In the genomic region with DNA sequence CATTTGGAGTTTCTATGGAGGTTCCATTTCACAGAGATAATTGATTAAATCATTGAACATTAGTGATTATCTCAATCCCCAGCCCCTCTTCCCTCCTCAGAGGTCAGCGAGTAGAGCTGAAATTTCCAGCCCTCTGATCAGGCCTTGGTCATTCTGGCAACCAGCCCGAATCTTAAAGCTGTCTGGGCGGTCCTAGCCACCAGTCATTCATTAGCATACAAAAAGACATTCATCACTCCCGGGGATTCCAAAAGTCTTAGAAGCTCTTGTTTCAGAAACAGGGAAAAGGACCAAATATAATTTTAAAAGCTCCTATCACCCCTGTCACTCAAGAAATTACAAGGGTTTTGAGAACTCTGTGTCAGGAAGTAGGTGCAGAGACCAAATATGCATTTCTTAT, we compare ENCODE assay signal across 16 cellular contexts. TPM values are rescaled to one million over a fixed set of nuclear protein-coding genes. Genes with fewer than 3 reads are reported as not detected.
DNase-seq lines count a peak whose midpoint lies in the region; ATAC-seq and TF ChIP-seq lines count a peak whose summit lies in the region.
"Had no signal": no experiment of that assay in that cellular context is flagged by ENCODE, and none has a peak within 500 bp of the region (broad histone marks: within the 10 kb centered on the region; RNA-seq: fewer than 3 reads in every experiment).

No MANE protein-coding gene starts in this region.

- H3K27ac Mint-ChIP-seq in natural killer cell treated with Interleukin-12 subunit alpha and Interleukin-12 subunit beta and Interleukin-15 and Interleukin-18, amount 100 ng/mL, for 72 hours, result no peak overlapping the region
- H3K27ac Mint-ChIP-seq in CD8-positive, alpha-beta T cell, result no peak overlapping the region
- H3K27ac Mint-ChIP-seq: activated naive CD8-positive, alpha-beta T cell had no signal

- peak; percentile 52 for DNase-seq in COLO829 (ENCODE audit: low spot score)
- DNase-seq in MG63, result peak; percentile 69
- DNase-seq in brain microvascular endothelial cell, result peak; percentile 67
- DNase-seq in iPS-NIHi7 (ENCODE audit: extremely low spot score), result peak; percentile 76
- DNase-seq in natural killer cell treated with Interleukin-12 subunit alpha and Interleukin-12 subunit beta and Interleukin-15 and Interleukin-18, amount 100 ng/mL, for 72 hours (ENCODE audit: low spot score), result no peak
- DNase-seq in CD8-positive, alpha-beta T cell, result no peak
- DNase-seq: mucosa of descending colon; NCI-H2029; psoas muscle; stimulated activated CD4-positive, alpha-beta T cell treated with anti-CD3 and anti-CD28 coated beads, Interleukin-2, amount 100 ng/mL, for 24 hours; upper lobe of left lung had no signal

- H3K4me1 ChIP-seq in CD8-positive, alpha-beta T cell (ENCODE audit: insufficient read depth, low read length), result no peaks in the 10 kb centered on the region
- H3K4me1 ChIP-seq: psoas muscle, upper lobe of left lung had no signal

- H3K4me1 Mint-ChIP-seq in natural killer cell treated with Interleukin-12 subunit alpha and Interleukin-12 subunit beta and Interleukin-15 and Interleukin-18, amount 100 ng/mL, for 72 hours (ENCODE audit: low read depth in 2 of 2), result no peaks in the 10 kb centered on the region
- no peaks in the 10 kb centered on the region for H3K4me1 Mint-ChIP-seq in CD8-positive, alpha-beta T cell (ENCODE audit: low read depth)

- no peaks in the 10 kb centered on the region for H3K36me3 Mint-ChIP-seq in natural killer cell treated with Interleukin-12 subunit alpha and Interleukin-12 subunit beta and Interleukin-15 and Interleukin-18, amount 100 ng/mL, for 72 hours
- no peaks in the 10 kb centered on the region for H3K36me3 Mint-ChIP-seq in CD8-positive, alpha-beta T cell
- H3K36me3 Mint-ChIP-seq: activated naive CD8-positive, alpha-beta T cell had no signal

- no peaks in the 10 kb centered on the region for H3K27me3 Mint-ChIP-seq in natural killer cell treated with Interleukin-12 subunit alpha and Interleukin-12 subunit beta and Interleukin-15 and Interleukin-18, amount 100 ng/mL, for 72 hours
- H3K27me3 Mint-ChIP-seq in CD8-positive, alpha-beta T cell (ENCODE audit: low read depth), result peaks cover 7% of the 10 kb centered on the region
- H3K27me3 Mint-ChIP-seq: activated naive CD8-positive, alpha-beta T cell had no signal

- H3K36me3 ChIP-seq in MG63 (no peaks in the 10 kb centered on the region), brain microvascular endothelial cell (replicated peaks) (no peaks in the 10 kb centered on the region)
- H3K36me3 ChIP-seq in CD8-positive, alpha-beta T cell (ENCODE audit: insufficient read depth, low read length), result no peaks in the 10 kb centered on the region
- H3K36me3 ChIP-seq: upper lobe of left lung had no signal

- no peak overlapping the region for H3K27ac ChIP-seq in brain microvascular endothelial cell
- no peak overlapping the region for H3K27ac ChIP-seq in CD8-positive, alpha-beta T cell (ENCODE audit: low read depth, low read length)
- H3K27ac ChIP-seq: KMS-11, psoas muscle, upper lobe of left lung had no signal

- no peak overlapping the region for H3K4me3 ChIP-seq in MG63
- no peak overlapping the region for H3K4me3 ChIP-seq in brain microvascular endothelial cell (ENCODE audit: low read depth, low read length)
- no peak overlapping the region for H3K4me3 ChIP-seq in CD8-positive, alpha-beta T cell (ENCODE audit: low read depth, low read length)
- H3K4me3 ChIP-seq: mucosa of descending colon, psoas muscle, SK-N-MC, upper lobe of left lung had no signal

- intact Hi-C loops in CD8-positive, alpha-beta T cell (cut with DNase I, micrococcal nuclease), result no loop called here

- peaks cover 3% of the 10 kb centered on the region for H3K9me3 Mint-ChIP-seq in natural killer cell treated with Interleukin-12 subunit alpha and Interleukin-12 subunit beta and Interleukin-15 and Interleukin-18, amount 100 ng/mL, for 72 hours
- H3K9me3 Mint-ChIP-seq in CD8-positive, alpha-beta T cell, result no peaks in the 10 kb centered on the region

- CTCF ChIA-PET in CD8-positive, alpha-beta T cell (lab: Charles Lee), result no interaction called here

- ATAC-seq in GM21381 (IDR thresholded peaks at IDR 0.05; ENCODE audit: unreplicated experiment), result no peak
- no peak for ATAC-seq in HG03571 (IDR thresholded peaks at IDR 0.05; ENCODE audit: unreplicated experiment)
- no peak for ATAC-seq in natural killer cell treated with Interleukin-12 subunit alpha and Interleukin-12 subunit beta and Interleukin-15 and Interleukin-18, amount 100 ng/mL, for 72 hours
- ATAC-seq in CD8-positive, alpha-beta T cell, result no peak
- ATAC-seq: mucosa of descending colon, psoas muscle had no signal

- no peak for TF ChIP-seq CTCF in brain microvascular endothelial cell (IDR thresholded peaks at IDR 0.05; ENCODE audit: low read depth, low read length, missing control alignments)
- TF ChIP-seq CTCF in CD8-positive, alpha-beta T cell (IDR thresholded peaks at IDR 0.05), result no peak

- H3K27me3 ChIP-seq in MG63 (no peaks in the 10 kb centered on the region), brain microvascular endothelial cell (replicated peaks) (no peaks in the 10 kb centered on the region)
- H3K27me3 ChIP-seq in CD8-positive, alpha-beta T cell (ENCODE audit: insufficient read depth, low read length), result no peaks in the 10 kb centered on the region
- H3K27me3 ChIP-seq: upper lobe of left lung had no signal

- in situ Hi-C loops in brain microvascular endothelial cell (cut with HindIII; ENCODE audit: low pct_ligation_motif_present, low sequenced_read_pairs), result no loop called here

- no peak overlapping the region for H3K4me3 Mint-ChIP-seq in natural killer cell treated with Interleukin-12 subunit alpha and Interleukin-12 subunit beta and Interleukin-15 and Interleukin-18, amount 100 ng/mL, for 72 hours
- H3K4me3 Mint-ChIP-seq in CD8-positive, alpha-beta T cell, result no peak overlapping the region
- H3K4me3 Mint-ChIP-seq: activated naive CD8-positive, alpha-beta T cell had no signal

- POLR2A ChIA-PET in CD8-positive, alpha-beta T cell (lab: Charles Lee), result no interaction called here

- no peaks in the 10 kb centered on the region for H3K9me3 ChIP-seq in MG63
- H3K9me3 ChIP-seq in CD8-positive, alpha-beta T cell (ENCODE audit: low read length), result no peaks in the 10 kb centered on the region
- H3K9me3 ChIP-seq: mucosa of descending colon, psoas muscle, upper lobe of left lung had no signal

RNA-seq across cellular contexts. Expression of a gene that starts 41.3 kb away (rescaled TPM):
- 0.10 and 0.20 TPM in 2 replicates for total RNA-seq in MG63 (2014; rRNA removed; shearing (Covaris generic); ENCODE audit: low replicate concordance)
- not detected for total RNA-seq in natural killer cell treated with Interleukin-12 subunit alpha and Interleukin-12 subunit beta and Interleukin-15 and Interleukin-18, amount 100 ng/mL, for 72 hours
- not detected for total RNA-seq in CD8-positive, alpha-beta T cell

Comparison
In these comparisons a context has a peak if more than half of its experiments do, and no peak if none do; other contexts are left out.
1. DNase-seq: peak in COLO829 (single experiment), MG63 (single experiment), brain microvascular endothelial cell (single experiment) and iPS-NIHi7 (single experiment); none in natural killer cell treated with Interleukin-12 subunit alpha and Interleukin-12 subunit beta and Interleukin-15 and Interleukin-18, amount 100 ng/mL, for 72 hours (single experiment) and CD8-positive, alpha-beta T cell (0 of 7).